ENCODE assay signal across 1 cellular context in the genomic region with DNA sequence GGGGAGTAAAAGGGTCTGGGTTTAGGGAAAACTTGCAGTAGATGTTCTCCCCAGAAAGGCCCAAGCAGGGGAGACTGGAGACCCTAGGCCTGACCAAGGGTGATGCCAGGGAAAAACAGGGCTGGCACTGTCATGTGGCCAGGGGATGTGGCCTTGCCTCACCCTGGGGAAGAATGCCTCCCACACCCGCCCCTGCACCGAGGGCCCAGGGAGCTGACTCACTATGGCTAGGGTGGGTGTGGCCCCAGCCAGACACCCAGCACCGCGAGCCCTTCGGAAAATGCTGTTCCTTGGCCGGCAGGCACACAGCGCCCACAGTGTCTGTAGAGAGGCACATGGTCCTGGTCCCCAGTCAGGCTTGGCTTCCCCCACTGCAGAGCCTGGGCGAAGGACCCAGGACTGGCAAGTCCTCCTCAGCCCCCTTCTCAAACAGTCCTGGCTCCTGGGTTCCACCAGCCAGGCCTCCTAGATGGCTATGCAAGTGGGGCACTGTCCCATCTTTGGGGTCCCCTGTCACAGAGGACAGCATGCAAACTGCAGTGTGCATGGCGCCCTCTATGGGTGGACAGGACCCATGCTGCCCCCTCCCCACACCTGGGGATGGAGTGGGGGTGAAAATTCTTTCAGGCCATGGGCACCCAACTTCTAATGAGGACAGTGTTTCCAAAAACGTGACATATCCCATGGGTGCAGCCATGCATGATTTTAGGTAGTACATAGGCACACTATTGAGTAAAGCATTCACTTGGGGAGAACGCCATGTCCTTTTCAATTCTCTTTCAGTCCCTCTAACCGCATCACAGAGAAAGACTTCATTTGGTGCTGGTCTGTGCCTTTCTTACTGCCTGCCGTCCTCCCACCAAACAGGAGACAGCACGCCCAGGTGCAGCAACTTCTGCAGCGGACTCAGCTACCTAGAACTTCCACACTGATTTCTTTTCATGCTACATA.
TF ChIP-seq lines count a peak whose summit lies in the region.

No MANE protein-coding gene starts in this region.

TF ChIP-seq in K562, 482 proteins besides CTCF, POLR2A, EP300 and RAD21 (continued from another document and continues in another):
- TF ChIP-seq, protein P1, sequence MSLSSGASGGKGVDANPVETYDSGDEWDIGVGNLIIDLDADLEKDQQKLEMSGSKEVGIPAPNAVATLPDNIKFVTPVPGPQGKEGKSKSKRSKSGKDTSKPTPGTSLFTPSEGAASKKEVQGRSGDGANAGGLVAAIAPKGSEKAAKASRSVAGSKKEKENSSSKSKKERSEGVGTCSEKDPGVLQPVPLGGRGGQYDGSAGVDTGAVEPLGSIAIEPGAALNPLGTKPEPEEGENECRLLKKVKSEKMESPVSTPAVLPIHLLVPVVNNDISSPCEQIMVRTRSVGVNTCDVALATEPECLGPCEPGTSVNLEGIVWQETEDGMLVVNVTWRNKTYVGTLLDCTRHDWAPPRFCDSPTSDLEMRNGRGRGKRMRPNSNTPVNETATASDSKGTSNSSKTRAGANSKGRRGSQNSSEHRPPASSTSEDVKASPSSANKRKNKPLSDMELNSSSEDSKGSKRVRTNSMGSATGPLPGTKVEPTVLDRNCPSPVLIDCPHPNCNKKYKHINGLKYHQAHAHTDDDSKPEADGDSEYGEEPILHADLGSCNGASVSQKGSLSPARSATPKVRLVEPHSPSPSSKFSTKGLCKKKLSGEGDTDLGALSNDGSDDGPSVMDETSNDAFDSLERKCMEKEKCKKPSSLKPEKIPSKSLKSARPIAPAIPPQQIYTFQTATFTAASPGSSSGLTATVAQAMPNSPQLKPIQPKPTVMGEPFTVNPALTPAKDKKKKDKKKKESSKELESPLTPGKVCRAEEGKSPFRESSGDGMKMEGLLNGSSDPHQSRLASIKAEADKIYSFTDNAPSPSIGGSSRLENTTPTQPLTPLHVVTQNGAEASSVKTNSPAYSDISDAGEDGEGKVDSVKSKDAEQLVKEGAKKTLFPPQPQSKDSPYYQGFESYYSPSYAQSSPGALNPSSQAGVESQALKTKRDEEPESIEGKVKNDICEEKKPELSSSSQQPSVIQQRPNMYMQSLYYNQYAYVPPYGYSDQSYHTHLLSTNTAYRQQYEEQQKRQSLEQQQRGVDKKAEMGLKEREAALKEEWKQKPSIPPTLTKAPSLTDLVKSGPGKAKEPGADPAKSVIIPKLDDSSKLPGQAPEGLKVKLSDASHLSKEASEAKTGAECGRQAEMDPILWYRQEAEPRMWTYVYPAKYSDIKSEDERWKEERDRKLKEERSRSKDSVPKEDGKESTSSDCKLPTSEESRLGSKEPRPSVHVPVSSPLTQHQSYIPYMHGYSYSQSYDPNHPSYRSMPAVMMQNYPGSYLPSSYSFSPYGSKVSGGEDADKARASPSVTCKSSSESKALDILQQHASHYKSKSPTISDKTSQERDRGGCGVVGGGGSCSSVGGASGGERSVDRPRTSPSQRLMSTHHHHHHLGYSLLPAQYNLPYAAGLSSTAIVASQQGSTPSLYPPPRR (CRISPR knock-in tag; IDR thresholded peaks at IDR 0.05; ENCODE audit: borderline replicate concordance): no peak
- TF ChIP-seq ZSCAN32 (CRISPR knock-in tag; IDR thresholded peaks at IDR 0.05) (no peak), FOXJ2 (tag; IDR thresholded peaks at IDR 0.05) (no peak), ZNF507 (tag; conservative IDR thresholded peaks at IDR 0.05) (no peak), TRIM28 (IDR thresholded peaks at IDR 0.05) (no peak; the same call in 1 of the 2 replicates), TEAD4 (IDR thresholded peaks at IDR 0.05; ENCODE audit: low read length) (peak; percentile 10; the same call in 1 of the 2 replicates), TEAD4 (CRISPR knock-in tag; IDR thresholded peaks at IDR 0.05; ENCODE audit: borderline replicate concordance) (no peak), PTBP1 (IDR thresholded peaks at IDR 0.05; ENCODE audit: low read depth, low read length) (no peak), TAF15 (IDR thresholded peaks at IDR 0.05; ENCODE audit: low read depth, low read length) (no peak), SLC30A9 (CRISPR knock-in tag; IDR thresholded peaks at IDR 0.05) (no peak), TRIM25 (IDR thresholded peaks at IDR 0.05; ENCODE audit: borderline replicate concordance) (no peak), MTA1 (IDR thresholded peaks at IDR 0.05; ENCODE audit: borderline replicate concordance) (peak; percentile 69; the same call in 1 of the 2 replicates), CREB1 (IDR thresholded peaks at IDR 0.05) (no peak), CREB1 (CRISPR knock-in tag; IDR thresholded peaks at IDR 0.05) (peak; percentile 36; the same call in 1 of the 2 replicates), BRD4 (IDR thresholded peaks at IDR 0.05) (no peak), THRAP3 (IDR thresholded peaks at IDR 0.05; ENCODE audit: borderline replicate concordance) (no peak), ZNF354B (CRISPR knock-in tag; IDR thresholded peaks at IDR 0.05) (no peak), HDAC2 (IDR thresholded peaks at IDR 0.05) (peak; percentile 91), HOXB6 (CRISPR knock-in tag; IDR thresholded peaks at IDR 0.05; ENCODE audit: borderline replicate concordance) (no peak), SMARCA4 (IDR thresholded peaks at IDR 0.05) (peak; percentile 77), BRD9 (IDR thresholded peaks at IDR 0.05; ENCODE audit: low read depth, partially characterized antibody) (peak; percentile 90), ESRRA (IDR thresholded peaks at IDR 0.05; ENCODE audit: borderline replicate concordance, low read depth) (peak; percentile 59; the same call in 1 of the 2 replicates), EZH2 (IDR thresholded peaks at IDR 0.05; ENCODE audit: borderline replicate concordance, low read depth, low read length) (no peak), MEF2D (tag; conservative IDR thresholded peaks at IDR 0.05; ENCODE audit: low read depth) (peak; percentile 51; the same call in 1 of the 2 replicates), CTBP1 (IDR thresholded peaks at IDR 0.05; ENCODE audit: borderline replicate concordance) (peak; percentile 92), CHD7 (IDR thresholded peaks at IDR 0.05; ENCODE audit: low read depth, low read length) (no peak), ELF4 (CRISPR knock-in tag; IDR thresholded peaks at IDR 0.05) (peak; percentile 26; the same call in 1 of the 2 replicates), MED1 (CRISPR knock-in tag; IDR thresholded peaks at IDR 0.05; ENCODE audit: borderline replicate concordance) (no peak), SAP30 (IDR thresholded peaks at IDR 0.05; ENCODE audit: borderline replicate concordance, insufficient read depth, low read depth, low read length, poor library complexity, severe bottlenecking) (no peak), ZNF146 (CRISPR knock-in tag; IDR thresholded peaks at IDR 0.05; ENCODE audit: unreplicated experiment) (no peak), KLF10 (CRISPR knock-in tag; IDR thresholded peaks at IDR 0.05) (no peak), KDM5B (IDR thresholded peaks at IDR 0.05; ENCODE audit: insufficient replicate concordance, low read depth, low read length) (peak; percentile 41), NCOA1 (IDR thresholded peaks at IDR 0.05; ENCODE audit: low read depth) (peak; percentile 57; the same call in 1 of the 2 replicates), ZNF197 (CRISPR knock-in tag; IDR thresholded peaks at IDR 0.05; ENCODE audit: low read depth) (no peak), ZNF778 (CRISPR knock-in tag; IDR thresholded peaks at IDR 0.05) (no peak), CHCHD3 (CRISPR knock-in tag; IDR thresholded peaks at IDR 0.05) (no peak), ARID2 (IDR thresholded peaks at IDR 0.05) (0 out of 2 replicates have a peak, but pooled peaks have one; percentile 17), ZNF75A (CRISPR knock-in tag; IDR thresholded peaks at IDR 0.05) (0 out of 2 replicates have a peak, but pooled peaks have one; percentile 39), KAT7 (CRISPR knock-in tag; IDR thresholded peaks at IDR 0.05; ENCODE audit: borderline replicate concordance) (peak; percentile 93; the same call in 1 of the 2 replicates)
- TF ChIP-seq, protein P2, sequence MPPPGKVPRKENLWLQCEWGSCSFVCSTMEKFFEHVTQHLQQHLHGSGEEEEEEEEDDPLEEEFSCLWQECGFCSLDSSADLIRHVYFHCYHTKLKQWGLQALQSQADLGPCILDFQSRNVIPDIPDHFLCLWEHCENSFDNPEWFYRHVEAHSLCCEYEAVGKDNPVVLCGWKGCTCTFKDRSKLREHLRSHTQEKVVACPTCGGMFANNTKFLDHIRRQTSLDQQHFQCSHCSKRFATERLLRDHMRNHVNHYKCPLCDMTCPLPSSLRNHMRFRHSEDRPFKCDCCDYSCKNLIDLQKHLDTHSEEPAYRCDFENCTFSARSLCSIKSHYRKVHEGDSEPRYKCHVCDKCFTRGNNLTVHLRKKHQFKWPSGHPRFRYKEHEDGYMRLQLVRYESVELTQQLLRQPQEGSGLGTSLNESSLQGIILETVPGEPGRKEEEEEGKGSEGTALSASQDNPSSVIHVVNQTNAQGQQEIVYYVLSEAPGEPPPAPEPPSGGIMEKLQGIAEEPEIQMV (tag; conservative IDR thresholded peaks at IDR 0.05; ENCODE audit: low read depth): 0 out of 2 replicates have a peak, but pooled peaks have one; percentile 31
